28 cellular contexts compared by ENCODE assay signal in genomic region chr1:13540871-13541270, GRCh38. TPM values are rescaled to one million over a fixed set of nuclear protein-coding genes. Genes with fewer than 3 reads are reported as not detected.
A peak's percentile ranks its signal among the peaks of the same experiment; 100 is the strongest.
DNase-seq lines count a peak whose midpoint lies in the region; ATAC-seq and TF ChIP-seq lines count a peak whose summit lies in the region.
"Had no signal": no experiment of that assay in that cellular context is flagged by ENCODE, and none has a peak within 500 bp of the region (broad histone marks: within the 10 kb centered on the region; RNA-seq: fewer than 3 reads in every experiment).

No MANE protein-coding gene starts in this region.

- no peaks in the 10 kb centered on the region for H3K27me3 ChIP-seq in adrenal gland
- H3K27me3 ChIP-seq in right cardiac atrium (ENCODE audit: control insufficient read depth, insufficient read depth): no peaks in the 10 kb centered on the region
- H3K27me3 ChIP-seq in psoas muscle (ENCODE audit: insufficient read depth in 3 of 3, low read length in 2 of 3): no peaks in the 10 kb centered on the region
- H3K27me3 ChIP-seq in endodermal cell (ENCODE audit: control insufficient read depth, insufficient read depth, low read length, poor library complexity, severe bottlenecking): no peaks in the 10 kb centered on the region

- TF ChIP-seq CTCF in adrenal gland (IDR thresholded peaks at IDR 0.05) (no peak), psoas muscle (IDR thresholded peaks at IDR 0.05) (no peak), endodermal cell (conservative IDR thresholded peaks at IDR 0.05) (no peak)

- DNase-seq in C1 segment of cervical spinal cord (lab: John Stamatoyannopoulos, UW) (peak in 8 of 14 donors; percentile 6 to 63 (median 36)), adrenal gland (peak; percentile 41 to 77 (median 57)), right cardiac atrium (peak in 2 of 3 donors; percentile 36 to 59), psoas muscle (peak; percentile 25 to 64), GDM1 (lab: John Stamatoyannopoulos, UW) (no peak), endodermal cell (no peak)
- DNase-seq in stimulated activated CD4-positive, alpha-beta T cell treated with anti-CD3 and anti-CD28 coated beads, Interleukin-1b, Interleukin-23, amount 100 ng/mL, for 48 hours: no peak
- DNase-seq: activated CD4-positive, alpha-beta memory T cell treated with anti-CD3 and anti-CD28 coated beads for 36 hours; activated T-cell treated with anti-CD3 and anti-CD28 coated beads for 4 hours; DMS 273 treated with DMSO at 0.1 percent for 48 hours; effector CD4-positive, alpha-beta T cell; GF-D8; H7; mesendoderm; NCI-H1105; NCI-H2081; NCI-H526; SJCRH30; stimulated activated naive CD8-positive, alpha-beta T cell treated with anti-CD3 and anti-CD28 coated beads, Interleukin-15, Interleukin-2, amounts not matched to agents 100 U/mL and 50 U/mL, for 24 hours had no signal

- peaks cover 3 to 13% of the 10 kb centered on the region in 2 donors for H3K4me1 ChIP-seq in adrenal gland (replicated peaks in 1 of 2)
- H3K4me1 ChIP-seq in right cardiac atrium (ENCODE audit: control insufficient read depth, insufficient read depth, low read length): peaks cover 8% of the 10 kb centered on the region
- H3K4me1 ChIP-seq in psoas muscle: peaks cover 25% of the 10 kb centered on the region
- H3K4me1 ChIP-seq in endodermal cell (ENCODE audit: control insufficient read depth, insufficient read depth, low read length): no peaks in the 10 kb centered on the region
- H3K4me1 ChIP-seq: A549, SJCRH30 had no signal

- H3K36me3 ChIP-seq in adrenal gland (replicated peaks in 1 of 2) (no peaks in the 10 kb centered on the region), psoas muscle (ENCODE audit: insufficient read depth in 1 of 2, low read depth in 1 of 2) (no peaks in the 10 kb centered on the region), endodermal cell (ENCODE audit: control insufficient read depth, insufficient read depth, low read length) (no peaks in the 10 kb centered on the region)
- H3K36me3 ChIP-seq: SJCRH30 had no signal

- ATAC-seq in right cardiac atrium (peak; percentile 56 to 71), psoas muscle (peak; percentile 68 to 81 (median 72)), GM18511 (IDR thresholded peaks at IDR 0.05; ENCODE audit: unreplicated experiment) (no peak)
- ATAC-seq: A549; sciatic nerve; stimulated activated naive CD8-positive, alpha-beta T cell treated with anti-CD3 and anti-CD28 coated beads, Interleukin-15, Interleukin-2, amounts not matched to agents 100 U/mL and 50 U/mL, for 24 hours had no signal

- intact Hi-C loops in adrenal gland (cut with DNase I): loop anchor here in 1 of 2 donors (10.0 kb wide), 1 partner anchor 76 kb away; no protein-coding TSS in a partner anchor
- intact Hi-C loops in right cardiac atrium (cut with DNase I): no loop called here
- intact Hi-C loops in psoas muscle (cut with DNase I): loop anchor here (5.0 kb wide), 2 partner anchors 54 to 74 kb away; no protein-coding TSS in a partner anchor

- H3K4me1 Mint-ChIP-seq in endodermal cell: no peaks in the 10 kb centered on the region
- H3K4me1 Mint-ChIP-seq: central memory CD8-positive, alpha-beta T cell had no signal

- H3K27ac Mint-ChIP-seq in endodermal cell: no peak overlapping the region
- H3K27ac Mint-ChIP-seq: activated CD4-positive, alpha-beta memory T cell treated with anti-CD3 and anti-CD28 coated beads for 36 hours; T-helper 1 cell treated with Interleukin-12 subunit alpha and Interleukin-12 subunit beta and Interleukin-4 antibody, amounts not matched to agents 30 μg/mL and 1 μg/mL, for 36 hours had no signal

- no peak overlapping the region for H3K4me3 Mint-ChIP-seq in endodermal cell
- H3K4me3 Mint-ChIP-seq: activated CD4-positive, alpha-beta memory T cell treated with anti-CD3 and anti-CD28 coated beads for 36 hours; central memory CD8-positive, alpha-beta T cell; T-helper 1 cell treated with Interleukin-12 subunit alpha and Interleukin-12 subunit beta and Interleukin-4 antibody, amounts not matched to agents 30 μg/mL and 1 μg/mL, for 36 hours had no signal

- peaks cover 3% of the 10 kb centered on the region for H3K27me3 Mint-ChIP-seq in endodermal cell (ENCODE audit: insufficient read depth)

- WGBS in adrenal gland, 4 donors: 21 to 39% (median 28%) methylated on average over 6 to 8 of the region's 8 CpGs
- 45% methylated on average over 8 of the region's 8 CpGs for WGBS in right cardiac atrium
- 21 to 32% (median 24%) methylated on average over 8 of the region's 8 CpGs for WGBS in psoas muscle, 3 donors
- WGBS in endodermal cell (ENCODE audit: insufficient coverage in 1 of 2, insufficient read length in 1 of 2), 2 experiments: 73 to 85% methylated on average over 6 to 8 of the region's 8 CpGs

- H3K27ac ChIP-seq in adrenal gland (peak overlapping the region in 2 of 5 donors; percentile 34 to 51), right cardiac atrium (ENCODE audit: low read length) (peak overlapping the region; percentile 77), psoas muscle (peak overlapping the region; percentile 80), endodermal cell (ENCODE audit: low read depth, low read length) (no peak overlapping the region)
- H3K27ac ChIP-seq: A549, C4-2B, SJCRH30, VCaP had no signal

- H3K4me3 ChIP-seq in adrenal gland (no peak overlapping the region), right cardiac atrium (ENCODE audit: low read length) (no peak overlapping the region), psoas muscle (no peak overlapping the region), endodermal cell (ENCODE audit: low read length) (no peak overlapping the region)
- H3K4me3 ChIP-seq: A549, SJCRH30 had no signal

- H3K9me3 ChIP-seq in adrenal gland (replicated peaks in 1 of 3): no peaks in the 10 kb centered on the region
- H3K9me3 ChIP-seq in right cardiac atrium (ENCODE audit: control insufficient read depth, low read length): no peaks in the 10 kb centered on the region
- no peaks in the 10 kb centered on the region for H3K9me3 ChIP-seq in psoas muscle
- H3K9me3 ChIP-seq in endodermal cell (ENCODE audit: control insufficient read depth, low read length): no peaks in the 10 kb centered on the region
- H3K9me3 ChIP-seq: A549, SJCRH30 had no signal

- peak in 1 of 2 donors; percentile 27 for TF ChIP-seq POLR2A in adrenal gland (IDR thresholded peaks at IDR 0.05)

- no peak overlapping the region for H3K9ac ChIP-seq in endodermal cell (ENCODE audit: extremely low read depth, low read length, poor library complexity, severe bottlenecking)

- H3K9me3 Mint-ChIP-seq in endodermal cell: no peaks in the 10 kb centered on the region
- H3K9me3 Mint-ChIP-seq: activated CD4-positive, alpha-beta memory T cell treated with anti-CD3 and anti-CD28 coated beads for 36 hours; central memory CD8-positive, alpha-beta T cell; T-helper 1 cell treated with Interleukin-12 subunit alpha and Interleukin-12 subunit beta and Interleukin-4 antibody, amounts not matched to agents 30 μg/mL and 1 μg/mL, for 36 hours had no signal

- no peaks in the 10 kb centered on the region for H3K36me3 Mint-ChIP-seq in endodermal cell (ENCODE audit: low read depth)
- H3K36me3 Mint-ChIP-seq: activated CD4-positive, alpha-beta memory T cell treated with anti-CD3 and anti-CD28 coated beads for 36 hours had no signal

RNA-seq across cellular contexts. Expression of gene LRRC38, which starts 27.1 kb away (rescaled TPM):
- 10 to 100 TPM in 3 of 8 donors, 1 to 10 TPM in 5; 7.9 to 60.3 (median 9.5) TPM for total RNA-seq in adrenal gland
- 10 to 100 TPM in 1 of 3 donors, 1 to 10 TPM in 2; 5.6 to 10.0 (median 9.7) TPM for polyA plus RNA-seq in adrenal gland
- total RNA-seq in right cardiac atrium: 1 to 10 TPM in 1 of 4 donors, under 1 TPM in 3; 0.23 to 3.9 (median 0.33) TPM
- polyA plus RNA-seq in right cardiac atrium: 0.36 TPM
- 10 to 100 TPM in 1 of 4 donors, 1 to 10 TPM in 3; 7.0 to 26.8 (median 9.5) TPM for total RNA-seq in psoas muscle
- 1 to 10 TPM; 2.9 to 6.5 (median 5.1) TPM for polyA plus RNA-seq in psoas muscle
- total RNA-seq in endodermal cell: under 1 TPM; 0.46 to 0.51 TPM
- polyA plus RNA-seq in endodermal cell (2013, experiment 1 of 2): not detected
- not detected for polyA plus RNA-seq in endodermal cell (2013, experiment 2 of 2)
- total RNA-seq: activated CD4-positive, alpha-beta memory T cell treated with anti-CD3 and anti-CD28 coated beads for 36 hours; LHCN-M2; sciatic nerve; SJCRH30 had no signal
- polyA plus RNA-seq: A549, neural cell had no signal

RNA-seq across cellular contexts. Expression of gene PDPN, which starts 42.8 kb away (rescaled TPM):
- 10 to 100 TPM in 3 of 8 donors, 1 to 10 TPM in 5; 1.2 to 13.8 (median 6.9) TPM for total RNA-seq in adrenal gland
- polyA plus RNA-seq in adrenal gland: 1 to 10 TPM; 1.5 to 7.9 (median 4.1) TPM
- 10 to 100 TPM; 12.6 to 24.1 (median 16.7) TPM for total RNA-seq in right cardiac atrium
- 11.7 TPM for polyA plus RNA-seq in right cardiac atrium
- total RNA-seq in psoas muscle: 10 to 100 TPM; 22.4 to 33.8 (median 28.7) TPM
- 10 to 100 TPM; 17.2 to 38.4 (median 18.6) TPM for polyA plus RNA-seq in psoas muscle
- 10 to 100 TPM; 29.9 to 43.2 TPM for total RNA-seq in endodermal cell
- polyA plus RNA-seq in endodermal cell (2013, experiment 1 of 2): 65.3 TPM
- 53.8 TPM for polyA plus RNA-seq in endodermal cell (2013, experiment 2 of 2)
- total RNA-seq: activated CD4-positive, alpha-beta memory T cell treated with anti-CD3 and anti-CD28 coated beads for 36 hours; SJCRH30 had no signal
- polyA plus RNA-seq: A549 had no signal

Comparison
In these comparisons a context has a peak if more than half of its experiments do, and no peak if none do; other contexts are left out.
1. DNase-seq: peak in C1 segment of cervical spinal cord (8 of 14), adrenal gland (7 of 7), right cardiac atrium (2 of 3) and psoas muscle (2 of 2); none in GDM1 (single experiment), endodermal cell (single experiment) and stimulated activated CD4-positive, alpha-beta T cell treated with anti-CD3 and anti-CD28 coated beads, Interleukin-1b, Interleukin-23, amount 100 ng/mL, for 48 hours (single experiment).
2. intact Hi-C loops: an anchor here in psoas muscle (5.0 kb wide); none called in right cardiac atrium.